In the genomic region with DNA sequence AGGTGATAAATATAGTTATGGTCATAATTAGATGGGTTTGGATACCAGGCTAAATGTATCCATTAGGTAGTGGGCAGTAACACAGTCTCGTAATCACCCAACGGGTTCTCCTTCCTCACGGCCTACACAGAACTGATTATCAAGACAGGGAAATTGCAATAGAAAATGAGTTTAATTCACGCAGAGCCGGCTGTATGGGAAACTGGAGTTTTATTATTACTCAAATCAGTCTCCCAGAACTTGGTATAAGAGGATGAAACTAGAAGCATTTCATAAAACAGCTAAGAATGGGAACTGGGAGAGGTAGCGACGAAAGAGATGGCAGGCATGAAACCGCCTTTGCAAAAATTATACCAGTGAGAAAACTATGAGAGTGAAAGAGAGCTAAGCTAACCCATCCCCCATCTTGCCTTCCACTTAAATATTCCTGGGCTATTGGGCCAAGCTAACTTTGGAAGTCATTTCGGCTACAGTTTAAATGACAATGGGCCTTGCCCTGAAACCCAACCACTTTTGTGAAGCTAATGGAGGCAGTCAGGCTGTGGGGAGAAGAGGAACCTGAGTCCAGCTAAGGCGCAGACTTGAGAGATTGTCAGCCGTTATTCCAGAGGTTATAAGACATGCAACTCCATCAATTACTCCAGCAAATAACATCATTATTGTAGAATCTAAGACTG, we compare ENCODE assay signal across 12 cellular contexts.
DNase-seq lines count a peak whose midpoint lies in the region; ATAC-seq lines count a peak whose summit lies in the region.
"Had no signal": no experiment of that assay in that cellular context is flagged by ENCODE, and none has a peak within 500 bp of the region (broad histone marks: within the 10 kb centered on the region; RNA-seq: fewer than 3 reads in every experiment).

No MANE protein-coding gene starts in this region.

- H3K27ac Mint-ChIP-seq in dendritic cell treated with granulocyte-macrophage colony-stimulating factor and Interleukin-4, amounts not matched to agents 40 ng/mL and 50 ng/mL, for 4 days = no peak overlapping the region
- H3K27ac Mint-ChIP-seq: activated naive CD8-positive, alpha-beta T cell had no signal

- intact Hi-C loops in dendritic cell treated with granulocyte-macrophage colony-stimulating factor and Interleukin-4, amounts not matched to agents 40 ng/mL and 50 ng/mL, for 4 days (cut with micrococcal nuclease) = no loop called here

- H3K27me3 Mint-ChIP-seq in dendritic cell treated with granulocyte-macrophage colony-stimulating factor and Interleukin-4, amounts not matched to agents 40 ng/mL and 50 ng/mL, for 4 days = no peaks in the 10 kb centered on the region
- H3K27me3 Mint-ChIP-seq: activated naive CD8-positive, alpha-beta T cell had no signal

- peak; percentile 47 for ATAC-seq in GM18498 (IDR thresholded peaks at IDR 0.05; ENCODE audit: unreplicated experiment)
- peak; percentile 68 for ATAC-seq in GM21367 (IDR thresholded peaks at IDR 0.05; ENCODE audit: unreplicated experiment)
- ATAC-seq in HG02943 (IDR thresholded peaks at IDR 0.05; ENCODE audit: low read depth, unreplicated experiment) = peak; percentile 59
- no peak for ATAC-seq in HG03135 (IDR thresholded peaks at IDR 0.05; ENCODE audit: unreplicated experiment)

- H3K36me3 Mint-ChIP-seq in dendritic cell treated with granulocyte-macrophage colony-stimulating factor and Interleukin-4, amounts not matched to agents 40 ng/mL and 50 ng/mL, for 4 days (ENCODE audit: low read depth) = peaks cover 96% of the 10 kb centered on the region

- DNase-seq in foreskin melanocyte (no peak), GM19238 (ENCODE audit: insufficient read length, low spot score) (no peak), NCI-H1417 (lab: John Stamatoyannopoulos, UW) (no peak)
- DNase-seq: activated CD4-positive, alpha-beta T cell treated with anti-CD3 and anti-CD28 coated beads, Interleukin-2, amount 50 U/mL, for 48 hours; NCI-H524 treated with DMSO at 0.1 percent for 48 hours; retina had no signal

- H3K4me3 Mint-ChIP-seq in dendritic cell treated with granulocyte-macrophage colony-stimulating factor and Interleukin-4, amounts not matched to agents 40 ng/mL and 50 ng/mL, for 4 days = peak overlapping the region; percentile 2
- H3K4me3 Mint-ChIP-seq: activated naive CD8-positive, alpha-beta T cell had no signal

- peaks cover 62% of the 10 kb centered on the region for H3K4me1 Mint-ChIP-seq in dendritic cell treated with granulocyte-macrophage colony-stimulating factor and Interleukin-4, amounts not matched to agents 40 ng/mL and 50 ng/mL, for 4 days (ENCODE audit: low read depth)

- no peaks in the 10 kb centered on the region for H3K9me3 Mint-ChIP-seq in dendritic cell treated with granulocyte-macrophage colony-stimulating factor and Interleukin-4, amounts not matched to agents 40 ng/mL and 50 ng/mL, for 4 days
